In genomic region chr11:126413426-126413825, GRCh38 we compare ENCODE assay signal across 1 cellular context.
TF ChIP-seq lines count a peak whose summit lies in the region.

No MANE protein-coding gene starts in this region.

TF ChIP-seq in H1, 55 proteins besides CTCF, POLR2A, EP300 and RAD21 (continued from another document):
- no peak for TF ChIP-seq RFX5 (IDR thresholded peaks at IDR 0.05; ENCODE audit: borderline replicate concordance, low read depth, low read length)
- TF ChIP-seq CHD1 (IDR thresholded peaks at IDR 0.05; ENCODE audit: low read depth, low read length) = no peak
- TF ChIP-seq, protein P1, sequence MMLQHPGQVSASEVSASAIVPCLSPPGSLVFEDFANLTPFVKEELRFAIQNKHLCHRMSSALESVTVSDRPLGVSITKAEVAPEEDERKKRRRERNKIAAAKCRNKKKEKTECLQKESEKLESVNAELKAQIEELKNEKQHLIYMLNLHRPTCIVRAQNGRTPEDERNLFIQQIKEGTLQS (IDR thresholded peaks at IDR 0.05; ENCODE audit: insufficient read depth, low read depth, low read length) = no peak
- no peak for TF ChIP-seq SP1 (IDR thresholded peaks at IDR 0.05; ENCODE audit: low read depth, low read length)
- TF ChIP-seq CTBP2 (IDR thresholded peaks at IDR 0.05; ENCODE audit: borderline replicate concordance, insufficient read depth, insufficient read length, low read length) = no peak
- no peak for TF ChIP-seq GABPA (IDR thresholded peaks at IDR 0.05; ENCODE audit: borderline replicate concordance, insufficient read depth, low read length)
- no peak for TF ChIP-seq ATF2 (IDR thresholded peaks at IDR 0.05; ENCODE audit: low read length)
- TF ChIP-seq SUZ12 (IDR thresholded peaks at IDR 0.05; ENCODE audit: low read length) = no peak
- no peak for TF ChIP-seq JUN (IDR thresholded peaks at IDR 0.05; ENCODE audit: low read depth, low read length)
